ENCODE assay signal across 9 cellular contexts in the genomic region with DNA sequence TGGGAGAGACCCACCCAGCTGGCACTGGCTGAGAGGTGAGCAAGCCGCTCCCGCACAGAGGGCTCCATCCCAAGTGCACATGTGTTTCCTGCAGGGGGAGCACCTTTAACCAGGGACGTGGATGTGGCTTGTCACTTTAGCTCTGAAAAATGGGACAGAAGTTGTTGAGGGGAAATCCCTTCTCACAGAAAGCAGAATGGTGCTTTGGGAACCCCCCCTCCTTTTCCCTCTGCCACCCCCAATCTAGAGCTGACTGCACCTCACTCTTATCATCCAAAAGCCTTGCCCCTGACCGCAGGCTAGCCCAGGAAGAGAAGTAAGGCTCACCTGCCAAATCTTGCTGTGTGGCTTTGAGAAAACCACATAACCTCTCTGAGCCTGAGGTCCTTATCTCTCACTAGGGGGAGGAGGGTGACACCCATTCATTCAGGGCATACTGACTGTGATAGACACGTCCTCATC.
DNase-seq lines count a peak whose midpoint lies in the region; ATAC-seq and TF ChIP-seq lines count a peak whose summit lies in the region.
"Had no signal": no experiment of that assay in that cellular context is flagged by ENCODE, and none has a peak within 500 bp of the region (broad histone marks: within the 10 kb centered on the region; RNA-seq: fewer than 3 reads in every experiment).

No MANE protein-coding gene starts in this region.

- H3K27ac Mint-ChIP-seq in type B pancreatic cell, result no peak overlapping the region

- H3K4me3 ChIP-seq in cardiac muscle cell (no peak overlapping the region), SK-N-SH (ENCODE audit: low read depth in 2 of 2, low read length in 1 of 2) (no peak overlapping the region), foreskin fibroblast (ENCODE audit: low read depth in 1 of 2, low read length in 2 of 2) (no peak overlapping the region)
- H3K4me3 ChIP-seq: SK-N-MC had no signal

- no peak for TF ChIP-seq RAD21 in SK-N-SH (IDR thresholded peaks at IDR 0.05; ENCODE audit: low read length)

- POLR2A ChIA-PET in SK-N-SH (lab: Yijun Ruan, JAX), result interaction anchor here (0.6 kb wide), 1 partner anchor 80 kb away, joined by 4 read pairs; no protein-coding TSS in a partner anchor

- H3K4me1 ChIP-seq in cardiac muscle cell (ENCODE audit: low read depth), result peaks cover 4% of the 10 kb centered on the region
- H3K4me1 ChIP-seq in SK-N-SH (ENCODE audit: control insufficient read depth in 1 of 2, insufficient read depth in 2 of 2, low read depth in 1 of 2, low read length in 1 of 2), result peaks cover 0 to 10% of the 10 kb centered on the region in 2 experiments; a peak in 1 of 4 replicates

- no peak overlapping the region for H3K27ac ChIP-seq in cardiac muscle cell
- no peak overlapping the region for H3K27ac ChIP-seq in SK-N-SH (ENCODE audit: low read depth in 2 of 2, low read length in 1 of 2)
- H3K27ac ChIP-seq: SK-N-MC had no signal

- no peak overlapping the region for H3K4me2 ChIP-seq in SK-N-SH

- 56% methylated on average over 5 of the region's 5 CpGs for WGBS in SK-N-SH (ENCODE audit: low lambda C conversion rate)

- DNase-seq in cardiac muscle cell (ENCODE audit: low read depth in 1 of 2, low spot score in 1 of 2) (peak in 1 of 2 donors; percentile 9), cardiac septum (ENCODE audit: low spot score) (no peak), SK-N-SH (peak; percentile 70), foreskin fibroblast (no peak), type B pancreatic cell (ENCODE audit: extremely low spot score, unreplicated experiment) (no peak), NCI-H2107 (lab: John Stamatoyannopoulos, UW) (no peak)

- CTCF ChIA-PET in SK-N-SH (lab: Yijun Ruan, JAX), result interaction anchor here (1.0 to 3.0 kb wide), 6 partner anchors 9 to 77 kb away, joined by 3 to 16 read pairs (median 4); no protein-coding TSS in a partner anchor

- peaks cover 12% of the 10 kb centered on the region for H3K27me3 Mint-ChIP-seq in type B pancreatic cell

- no peaks in the 10 kb centered on the region for H3K9me2 ChIP-seq in SK-N-SH

- no peaks in the 10 kb centered on the region for H3K36me3 Mint-ChIP-seq in type B pancreatic cell

- no peak overlapping the region for H2AFZ ChIP-seq in SK-N-SH (ENCODE audit: low read depth)

- H3F3A ChIP-seq in SK-N-SH (replicated peaks; ENCODE audit: insufficient read depth), result no peaks in the 10 kb centered on the region

- H3K36me3 ChIP-seq in cardiac muscle cell (no peaks in the 10 kb centered on the region), SK-N-SH (replicated peaks in 1 of 2; ENCODE audit: control insufficient read depth in 1 of 2, insufficient read depth in 2 of 2, low read length in 1 of 2) (no peaks in the 10 kb centered on the region)

- no peaks in the 10 kb centered on the region for H3K9me3 ChIP-seq in cardiac muscle cell (ENCODE audit: low read depth)
- no peaks in the 10 kb centered on the region for H3K9me3 ChIP-seq in SK-N-SH

- TF ChIP-seq CTCF in cardiac muscle cell (IDR thresholded peaks at IDR 0.05; ENCODE audit: low read depth, low read length), result peak; percentile 37
- peak; percentile 39 for TF ChIP-seq CTCF in SK-N-SH (IDR thresholded peaks at IDR 0.05)
- TF ChIP-seq CTCF in foreskin fibroblast (IDR thresholded peaks at IDR 0.05; ENCODE audit: low read depth, low read length), result peak; percentile 39
- TF ChIP-seq CTCF in type B pancreatic cell (conservative IDR thresholded peaks at IDR 0.05), result peak; percentile 56

- H3K4me3 Mint-ChIP-seq in type B pancreatic cell, result no peak overlapping the region

- no peaks in the 10 kb centered on the region for H4K20me1 ChIP-seq in SK-N-SH (ENCODE audit: insufficient read depth)

- H3K27me3 ChIP-seq in cardiac muscle cell (no peaks in the 10 kb centered on the region), SK-N-SH (ENCODE audit: insufficient read depth) (no peaks in the 10 kb centered on the region)

- no peak for ATAC-seq in HG02798 (IDR thresholded peaks at IDR 0.05; ENCODE audit: poor library complexity, unreplicated experiment)
- no peak for ATAC-seq in HG03280 (IDR thresholded peaks at IDR 0.05; ENCODE audit: unreplicated experiment)

- intact Hi-C loops in cardiac septum (cut with DNase I), result no loop called here

- H3K4me1 Mint-ChIP-seq in type B pancreatic cell (ENCODE audit: unreplicated experiment), result no peaks in the 10 kb centered on the region

- H3K9me3 Mint-ChIP-seq in type B pancreatic cell, result no peaks in the 10 kb centered on the region

- no peak overlapping the region for H3K9ac ChIP-seq in SK-N-SH

- TF ChIP-seq EP300 in SK-N-SH (IDR thresholded peaks at IDR 0.05; ENCODE audit: borderline replicate concordance in 1 of 2, low read depth in 1 of 2, low read length in 1 of 2), result no peak

- H3K79me2 ChIP-seq in SK-N-SH (ENCODE audit: insufficient read depth), result no peaks in the 10 kb centered on the region

TF ChIP-seq in SK-N-SH, 30 proteins besides CTCF, POLR2A, EP300 and RAD21:
- TF ChIP-seq, protein P1, sequence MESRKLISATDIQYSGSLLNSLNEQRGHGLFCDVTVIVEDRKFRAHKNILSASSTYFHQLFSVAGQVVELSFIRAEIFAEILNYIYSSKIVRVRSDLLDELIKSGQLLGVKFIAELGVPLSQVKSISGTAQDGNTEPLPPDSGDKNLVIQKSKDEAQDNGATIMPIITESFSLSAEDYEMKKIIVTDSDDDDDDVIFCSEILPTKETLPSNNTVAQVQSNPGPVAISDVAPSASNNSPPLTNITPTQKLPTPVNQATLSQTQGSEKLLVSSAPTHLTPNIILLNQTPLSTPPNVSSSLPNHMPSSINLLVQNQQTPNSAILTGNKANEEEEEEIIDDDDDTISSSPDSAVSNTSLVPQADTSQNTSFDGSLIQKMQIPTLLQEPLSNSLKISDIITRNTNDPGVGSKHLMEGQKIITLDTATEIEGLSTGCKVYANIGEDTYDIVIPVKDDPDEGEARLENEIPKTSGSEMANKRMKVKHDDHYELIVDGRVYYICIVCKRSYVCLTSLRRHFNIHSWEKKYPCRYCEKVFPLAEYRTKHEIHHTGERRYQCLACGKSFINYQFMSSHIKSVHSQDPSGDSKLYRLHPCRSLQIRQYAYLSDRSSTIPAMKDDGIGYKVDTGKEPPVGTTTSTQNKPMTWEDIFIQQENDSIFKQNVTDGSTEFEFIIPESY (IDR thresholded peaks at IDR 0.05; ENCODE audit: borderline replicate concordance, low read depth), result no peak
- TF ChIP-seq, protein P2, sequence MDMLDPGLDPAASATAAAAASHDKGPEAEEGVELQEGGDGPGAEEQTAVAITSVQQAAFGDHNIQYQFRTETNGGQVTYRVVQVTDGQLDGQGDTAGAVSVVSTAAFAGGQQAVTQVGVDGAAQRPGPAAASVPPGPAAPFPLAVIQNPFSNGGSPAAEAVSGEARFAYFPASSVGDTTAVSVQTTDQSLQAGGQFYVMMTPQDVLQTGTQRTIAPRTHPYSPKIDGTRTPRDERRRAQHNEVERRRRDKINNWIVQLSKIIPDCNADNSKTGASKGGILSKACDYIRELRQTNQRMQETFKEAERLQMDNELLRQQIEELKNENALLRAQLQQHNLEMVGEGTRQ (IDR thresholded peaks at IDR 0.05; ENCODE audit: borderline replicate concordance, low read depth, low read length), result no peak
- TF ChIP-seq FOXJ3 (CRISPR knock-in tag; IDR thresholded peaks at IDR 0.05) (no peak), TAF1 (IDR thresholded peaks at IDR 0.05; ENCODE audit: borderline replicate concordance, low read depth, low read length) (no peak), CHD2 (IDR thresholded peaks at IDR 0.05; ENCODE audit: low read length, partially characterized antibody) (no peak), MXI1 (IDR thresholded peaks at IDR 0.05; ENCODE audit: low read depth, low read length) (no peak), NRF1 (IDR thresholded peaks at IDR 0.05; ENCODE audit: low read depth, low read length) (no peak), RXRA (IDR thresholded peaks at IDR 0.05; ENCODE audit: borderline replicate concordance, low read depth) (no peak), YY1 (IDR thresholded peaks at IDR 0.05; ENCODE audit: low read depth) (no peak), GABPA (IDR thresholded peaks at IDR 0.05; ENCODE audit: low read depth) (no peak), POLR2AphosphoS5 (IDR thresholded peaks at IDR 0.05; ENCODE audit: low read depth, low read length) (no peak), GATA2 (CRISPR knock-in tag; IDR thresholded peaks at IDR 0.05) (no peak)
- TF ChIP-seq, protein P3, sequence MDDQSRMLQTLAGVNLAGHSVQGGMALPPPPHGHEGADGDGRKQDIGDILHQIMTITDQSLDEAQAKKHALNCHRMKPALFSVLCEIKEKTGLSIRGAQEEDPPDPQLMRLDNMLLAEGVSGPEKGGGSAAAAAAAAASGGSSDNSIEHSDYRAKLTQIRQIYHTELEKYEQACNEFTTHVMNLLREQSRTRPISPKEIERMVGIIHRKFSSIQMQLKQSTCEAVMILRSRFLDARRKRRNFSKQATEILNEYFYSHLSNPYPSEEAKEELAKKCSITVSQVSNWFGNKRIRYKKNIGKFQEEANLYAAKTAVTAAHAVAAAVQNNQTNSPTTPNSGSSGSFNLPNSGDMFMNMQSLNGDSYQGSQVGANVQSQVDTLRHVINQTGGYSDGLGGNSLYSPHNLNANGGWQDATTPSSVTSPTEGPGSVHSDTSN (IDR thresholded peaks at IDR 0.05), result no peak
- TF ChIP-seq, protein P4, sequence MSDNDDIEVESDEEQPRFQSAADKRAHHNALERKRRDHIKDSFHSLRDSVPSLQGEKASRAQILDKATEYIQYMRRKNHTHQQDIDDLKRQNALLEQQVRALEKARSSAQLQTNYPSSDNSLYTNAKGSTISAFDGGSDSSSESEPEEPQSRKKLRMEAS (IDR thresholded peaks at IDR 0.05; ENCODE audit: low read depth), result no peak
